Comparison of ENCODE assay signal across 24 cellular contexts in genomic region chr6:25427549-25427948, GRCh38.
"Had no signal": no experiment of that assay in that cellular context is flagged by ENCODE, and none has a peak within 500 bp of the region (broad histone marks: within the 10 kb centered on the region; RNA-seq: fewer than 3 reads in every experiment).

No MANE protein-coding gene starts in this region.

- H3K36me3 ChIP-seq: adrenal gland, brain microvascular endothelial cell, colonic mucosa had no signal

- DNase-seq: activated CD4-positive, alpha-beta T cell treated with anti-CD3 and anti-CD28 coated beads, Interleukin-2, amount 10 ng/mL, durations not matched to agents 24 days and 14 days; activated CD4-positive, alpha-beta T cell treated with anti-CD3 and anti-CD28 coated beads, Interleukin-2, amount 50 U/mL, for 4 hours; activated CD8-positive, alpha-beta T cell treated with anti-CD3 and anti-CD28 coated beads for 36 hours; activated effector memory CD4-positive, alpha-beta T cell treated with anti-CD3 and anti-CD28 coated beads, Interleukin-2, amount 50 U/mL, for 16 hours; activated naive CD4-positive, alpha-beta T cell; activated naive CD4-positive, alpha-beta T cell treated with anti-CD3 and anti-CD28 coated beads, Interleukin-2, amount 50 U/mL, for 16 hours; activated T-cell treated with anti-CD3 and anti-CD28 coated beads, Interleukin-2, amount 50 U/mL, for 1 hour; activated T-cell treated with anti-CD3 and anti-CD28 coated beads, Interleukin-2, amount 50 U/mL, for 72 hours; adrenal gland; brain microvascular endothelial cell; colonic mucosa; Kasumi-1; NCI-H1105; NCI-H1417 treated with DMSO at 0.1 percent for 48 hours; NCI-H1930; NCI-H2081 treated with DMSO at 0.1 percent for 48 hours; NCI-H226; NCI-H446 treated with DMSO at 0.1 percent for 48 hours; NCI-H524; NCI-H69; OCI-M1; Right ventricle myocardium superior; T1000 had no signal

- H3K9me3 ChIP-seq: adrenal gland, colonic mucosa had no signal

- H3K4me3 ChIP-seq: adrenal gland, colonic mucosa had no signal

- H3K27ac ChIP-seq: adrenal gland, brain microvascular endothelial cell, colonic mucosa had no signal

- H3K27me3 ChIP-seq: adrenal gland, brain microvascular endothelial cell, colonic mucosa had no signal

- ATAC-seq: activated CD8-positive, alpha-beta T cell treated with anti-CD3 and anti-CD28 coated beads for 36 hours; activated T-cell treated with anti-CD3 and anti-CD28 coated beads, Interleukin-2, amount 50 U/mL, for 72 hours; activated T-helper 17 cell treated with anti-CD3 and anti-CD28 coated beads, Interleukin-2, amount 50 U/mL, for 72 hours had no signal
